In the genomic region with DNA sequence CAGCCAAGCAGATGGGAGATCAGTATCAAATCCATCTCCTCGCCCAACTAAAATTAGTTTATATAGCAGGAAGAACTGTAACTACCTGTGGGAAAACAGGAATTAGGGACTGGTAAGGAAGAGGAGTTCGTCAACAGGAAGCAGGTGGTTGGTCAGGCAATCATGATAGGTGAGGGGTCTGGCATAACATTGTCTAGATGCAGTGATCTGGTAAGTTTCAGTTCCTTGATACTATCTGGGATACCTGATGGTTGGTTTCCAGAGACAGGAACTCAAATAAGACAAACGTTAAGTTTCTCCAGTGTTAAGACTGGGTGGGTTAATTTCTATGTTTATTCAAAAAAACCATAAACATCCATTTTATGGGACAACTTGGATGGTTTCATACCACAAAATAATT, we compare ENCODE assay signal across 14 cellular contexts. TPM values are rescaled to one million over a fixed set of nuclear protein-coding genes. Genes with fewer than 3 reads are reported as not detected.
DNase-seq lines count a peak whose midpoint lies in the region; ATAC-seq, FAIRE-seq and TF ChIP-seq lines count a peak whose summit lies in the region.
"Had no signal": no experiment of that assay in that cellular context is flagged by ENCODE, and none has a peak within 500 bp of the region (broad histone marks: within the 10 kb centered on the region; RNA-seq: fewer than 3 reads in every experiment).

No MANE protein-coding gene starts in this region.

- TF ChIP-seq CTCF in OCI-LY7 (conservative IDR thresholded peaks at IDR 0.05; ENCODE audit: low read length) (no peak), H1 (IDR thresholded peaks at IDR 0.05; ENCODE audit: control extremely low read depth in 1 of 3, insufficient read depth in 1 of 3, low read depth in 1 of 3, low read length in 3 of 3) (no peak)

- intact Hi-C loops in OCI-LY7 (cut with micrococcal nuclease; ENCODE audit: unreplicated experiment), result no loop called here

- 90% methylated on average over 3 of the region's 3 CpGs; no CpG with 5 or more reads in 1 of the 2 experiments for WGBS in H1 (ENCODE audit: extremely low coverage in 1 of 2, insufficient coverage in 1 of 2, insufficient read length in 1 of 2, insufficient replicate concordance in 2 of 2, low coverage in 1 of 2, low lambda C conversion rate in 2 of 2, missing lambda C conversion rate in 1 of 2), 2 experiments

- BruUV-seq in OCI-LY7 (replicated peaks; lab: Mats Ljungman, UMichigan), result no TSS peak

- H3K9me2 ChIP-seq in OCI-LY7 (ENCODE audit: insufficient read depth, low read length), result no peaks in the 10 kb centered on the region

- H3K79me2 ChIP-seq in OCI-LY7 (ENCODE audit: insufficient read depth, low read depth, low read length) (no peaks in the 10 kb centered on the region), H1 (ENCODE audit: control insufficient read depth in 1 of 2, insufficient read depth in 2 of 2, low read length in 2 of 2) (no peaks in the 10 kb centered on the region)

- H3K27ac Mint-ChIP-seq in naive B cell, result peak overlapping the region; percentile 10 to 86 (median 66)
- H3K27ac Mint-ChIP-seq: CD4-positive, alpha-beta T cell had no signal

- no peak overlapping the region for H3K27ac ChIP-seq in BLaER1
- peak overlapping the region; percentile 84 for H3K27ac ChIP-seq in OCI-LY7 (ENCODE audit: low read depth, low read length, poor library complexity, severe bottlenecking)
- H3K27ac ChIP-seq in H1 (ENCODE audit: low read depth, low read length), result no peak overlapping the region
- H3K27ac ChIP-seq: HL-60 had no signal

- H2BK20ac ChIP-seq in H1 (ENCODE audit: low read length), result no peak overlapping the region

- TF ChIP-seq EP300 in H1 (IDR thresholded peaks at IDR 0.05; ENCODE audit: borderline replicate concordance in 1 of 2, low read depth in 2 of 2, low read length in 2 of 2), result no peak

- no peak overlapping the region for H2BK15ac ChIP-seq in H1 (ENCODE audit: low read length)

- peaks cover 7 to 43% (median 24%) of the 10 kb centered on the region in 7 donors for H3K9me3 Mint-ChIP-seq in naive B cell

- H3K56ac ChIP-seq in H1 (replicated peaks; ENCODE audit: insufficient read length, low read depth, low read length), result no peak overlapping the region

- ATAC-seq in naive B cell (ENCODE audit: low read depth in 2 of 2) (peak; percentile 71 to 75), HG03354 (IDR thresholded peaks at IDR 0.05; ENCODE audit: poor library complexity, severe bottlenecking, unreplicated experiment) (no peak)
- ATAC-seq: HCT116 had no signal

- H3K79me1 ChIP-seq in H1 (ENCODE audit: low read depth, low read length), result no peaks in the 10 kb centered on the region; the same call in 1 of the 2 replicates

- H2BK5ac ChIP-seq in H1 (ENCODE audit: low read depth, low read length), result no peak overlapping the region

- no peak overlapping the region for H3K14ac ChIP-seq in H1 (ENCODE audit: insufficient read length)

- no peak overlapping the region for H3K18ac ChIP-seq in H1 (ENCODE audit: extremely low read depth, low read length)

- no peaks in the 10 kb centered on the region for H3K27me3 Mint-ChIP-seq in naive B cell
- H3K27me3 Mint-ChIP-seq: CD4-positive, alpha-beta T cell had no signal

- no peak overlapping the region for H3K4me3 ChIP-seq in BLaER1
- peak overlapping the region; percentile 34 for H3K4me3 ChIP-seq in OCI-LY7 (ENCODE audit: low read depth, low read length, poor library complexity, severe bottlenecking)
- H3K4me3 ChIP-seq in H1 (ENCODE audit: extremely low read depth in 1 of 4, insufficient read depth in 2 of 4, low read depth in 3 of 4, low read length in 4 of 4), result no peak overlapping the region

- H2AK5ac ChIP-seq in H1 (ENCODE audit: low read depth, low read length), result no peak overlapping the region

- no peak overlapping the region for H4K8ac ChIP-seq in H1 (ENCODE audit: extremely low read depth, insufficient read depth, low read length)

- H3K23me2 ChIP-seq in H1 (ENCODE audit: low read depth, low read length), result no peaks in the 10 kb centered on the region

- no peak overlapping the region for H2BK120ac ChIP-seq in H1 (replicated peaks; ENCODE audit: low read depth, low read length)

- H2BK12ac ChIP-seq in H1 (ENCODE audit: low read depth, low read length), result no peak overlapping the region

- CTCF ChIA-PET in OCI-LY7 (lab: Charles Lee; ENCODE audit: unreplicated experiment), result no interaction called here
- CTCF ChIA-PET in H1 (lab: Charles Lee; ENCODE audit: partially characterized antibody), result no interaction called here

- TF ChIP-seq RAD21 in H1 (IDR thresholded peaks at IDR 0.05 in 1 of 2, conservative IDR thresholded peaks at IDR 0.05 in 1 of 2; ENCODE audit: low read depth in 2 of 2, low read length in 2 of 2), result no peak

- peaks cover 45 to 56% (median 54%) of the 10 kb centered on the region in 3 donors for H3K4me1 Mint-ChIP-seq in naive B cell

- H3K4me2 ChIP-seq in BLaER1 (peak overlapping the region; percentile 26; the same call in 1 of the 2 replicates), OCI-LY7 (ENCODE audit: low read length) (peak overlapping the region; percentile 45), H1 (ENCODE audit: insufficient read depth in 1 of 2, low read depth in 2 of 2, low read length in 2 of 2) (no peak overlapping the region)

- no peak overlapping the region for H4K5ac ChIP-seq in H1 (ENCODE audit: insufficient read length, low read depth, low read length)

- H4K91ac ChIP-seq in H1 (replicated peaks; ENCODE audit: insufficient read length, low read length), result no peak overlapping the region

- H3K4me1 ChIP-seq in BLaER1, result peaks cover 17% of the 10 kb centered on the region
- H3K4me1 ChIP-seq in OCI-LY7 (ENCODE audit: insufficient read depth, low read length, poor library complexity, severe bottlenecking), result peaks cover 76% of the 10 kb centered on the region
- H3K4me1 ChIP-seq in H1 (replicated peaks in 1 of 4; ENCODE audit: control insufficient read depth in 3 of 4, insufficient read depth in 4 of 4, low read length in 3 of 4), result no peaks in the 10 kb centered on the region

- peak overlapping the region; percentile 23; the same call in 1 of the 2 replicates for H2AFZ ChIP-seq in OCI-LY7 (ENCODE audit: low read length)
- no peak overlapping the region for H2AFZ ChIP-seq in H1 (ENCODE audit: low read length)

- H3K4ac ChIP-seq in H1 (replicated peaks; ENCODE audit: insufficient read length, low read depth, low read length), result no peak overlapping the region

- no peaks in the 10 kb centered on the region for H3K27me3 ChIP-seq in BLaER1
- H3K27me3 ChIP-seq in H1 (replicated peaks in 1 of 4; ENCODE audit: control insufficient read depth in 3 of 4, extremely low read depth in 1 of 4, insufficient read depth in 3 of 4, low read length in 3 of 4), result no peaks in the 10 kb centered on the region

- no peak overlapping the region for H3K9ac ChIP-seq in BLaER1
- no peak overlapping the region for H3K9ac ChIP-seq in H1 (replicated peaks in 1 of 4; ENCODE audit: extremely low read depth in 1 of 4, low read depth in 3 of 4, low read length in 3 of 4)

- TF ChIP-seq POLR2A in H1 (IDR thresholded peaks at IDR 0.05; ENCODE audit: control extremely low read depth in 1 of 2, low read depth in 2 of 2, low read length in 2 of 2), result no peak

- H3K36me3 ChIP-seq in BLaER1, result no peaks in the 10 kb centered on the region; the same call in 1 of the 2 replicates
- H3K36me3 ChIP-seq in OCI-LY7 (ENCODE audit: insufficient read depth, low read length), result peaks cover 30% of the 10 kb centered on the region
- no peaks in the 10 kb centered on the region for H3K36me3 ChIP-seq in H1 (ENCODE audit: control insufficient read depth in 2 of 4, insufficient read depth in 4 of 4, low read length in 3 of 4)

- peaks cover 16 to 33% of the 10 kb centered on the region in 2 donors for H3K36me3 Mint-ChIP-seq in naive B cell

- DNase-seq in OCI-LY7 (ENCODE audit: low spot score) (peak; percentile 76), H1 (ENCODE audit: low read depth in 1 of 2, low spot score in 2 of 2) (no peak), naive B cell (peak; percentile 1), COLO829 (ENCODE audit: low spot score) (no peak), AG08395 (ENCODE audit: low spot score) (no peak), activated gamma-delta T cell (lab: John Stamatoyannopoulos, UW) (no peak)
- DNase-seq: CD4-positive, alpha-beta T cell; DMS79; EL had no signal

- peak; percentile 32 for FAIRE-seq in H1 (lab: Jason Lieb, UNC)
- FAIRE-seq: GM12892 had no signal

- H3K9me3 ChIP-seq in BLaER1 (peaks cover 4% of the 10 kb centered on the region; the same call in 1 of the 2 replicates), OCI-LY7 (ENCODE audit: low read length) (peaks cover 42% of the 10 kb centered on the region), H1 (ENCODE audit: insufficient read depth in 2 of 2, low read depth in 1 of 2, low read length in 1 of 2) (no peaks in the 10 kb centered on the region)

- no peak overlapping the region for H3K23ac ChIP-seq in H1 (ENCODE audit: insufficient read length)

- H3K4me3 Mint-ChIP-seq in naive B cell, result peak overlapping the region in 6 of 8 donors; percentile 40 to 81 (median 64)
- H3K4me3 Mint-ChIP-seq: CD4-positive, alpha-beta T cell had no signal

- POLR2A ChIA-PET in OCI-LY7 (lab: Charles Lee) (interaction anchor here (0.9 kb wide), 1 partner anchor 13 kb away, joined by 3 read pairs; no protein-coding TSS in a partner anchor), H1 (lab: Charles Lee; ENCODE audit: partially characterized antibody) (no interaction called here)

- no peaks in the 10 kb centered on the region for H4K20me1 ChIP-seq in BLaER1
- H4K20me1 ChIP-seq in OCI-LY7 (ENCODE audit: insufficient read depth, low read length), result no peaks in the 10 kb centered on the region
- H4K20me1 ChIP-seq in H1 (replicated peaks in 1 of 2; ENCODE audit: control insufficient read depth in 1 of 2, insufficient read depth in 2 of 2, low read length in 2 of 2), result no peaks in the 10 kb centered on the region

TF ChIP-seq in H1, 55 proteins besides CTCF, POLR2A, EP300 and RAD21:
- TF ChIP-seq POU5F1 (IDR thresholded peaks at IDR 0.05; ENCODE audit: low read depth, low read length), result no peak
- TF ChIP-seq EZH2 (IDR thresholded peaks at IDR 0.05; ENCODE audit: low read depth, low read length, severe bottlenecking), result no peak
- no peak for TF ChIP-seq NRF1 (IDR thresholded peaks at IDR 0.05; ENCODE audit: low read depth, low read length)

RNA-seq across cellular contexts. Expression of a gene that starts 53.8 kb away (rescaled TPM):
- 2.7 and 2.9 TPM in 2 replicates for total RNA-seq in OCI-LY7 (2014; rRNA removed; shearing (Covaris generic))
- 6.9 and 9.4 TPM in 2 replicates for total RNA-seq in OCI-LY7 (2022)
- 3.1 and 4.2 TPM in 2 replicates for total RNA-seq in H1 (2021; fragmentation: NEBNext Ultra II Directional; extraction: Animal tissue kit (Norgen Biotek cat#: 25700))
- polyA plus RNA-seq in H1 (2011; rRNA removed) (0.33 and 0.62 TPM in 2 replicates), naive B cell (ENCODE audit: low read depth in 6 of 6) (1 to 10 TPM; 1.1 to 2.5 (median 1.6) TPM)
- polyA plus RNA-seq in H1 (2011; cell fraction: cytosol; rRNA removed), result 1.8 TPM
- 1.2 TPM for polyA plus RNA-seq in H1 (2011; cell fraction: nucleus; rRNA removed)
- 1.9 to 4.3 TPM (median 2.5 TPM) in 4 replicates for polyA plus RNA-seq in H1 (2012, experiment 1 of 2)
- polyA plus RNA-seq in H1 (2012, experiment 2 of 2), result not detected
- polyA plus RNA-seq in H1 (2013, experiment 1 of 2), result 2.3 TPM
- 2.0 TPM for polyA plus RNA-seq in H1 (2013, experiment 2 of 2)
- 1.6 TPM in 2 replicates for polyA minus RNA-seq in H1 (2011; rRNA and poly(A)+ RNA removed)
- polyA minus RNA-seq in H1 (2011; cell fraction: cytosol; rRNA and poly(A)+ RNA removed), result 1.7 TPM
- polyA minus RNA-seq in H1 (2011; cell fraction: nucleus; rRNA and poly(A)+ RNA removed), result 6.0 TPM

Comparison
In these comparisons a context has a peak if more than half of its experiments do, and no peak if none do; other contexts are left out.
1. H3K4me2 ChIP-seq: peak in BLaER1 (single experiment) and OCI-LY7 (single experiment); none in H1 (0 of 2).
2. DNase-seq: peak in OCI-LY7 (single experiment) and naive B cell (single experiment); none in H1 (0 of 2), COLO829 (single experiment), AG08395 (single experiment) and activated gamma-delta T cell (single experiment).